21 cellular contexts compared by ENCODE assay signal in genomic region chr5:92917044-92917443, GRCh38.
"Had no signal": no experiment of that assay in that cellular context is flagged by ENCODE, and none has a peak within 500 bp of the region (broad histone marks: within the 10 kb centered on the region; RNA-seq: fewer than 3 reads in every experiment).

No MANE protein-coding gene starts in this region.

- H3K36me3 ChIP-seq: ascending aorta, cardiac muscle cell, gastroesophageal sphincter, heart left ventricle, left lung, transverse colon had no signal

- H3K27me3 ChIP-seq: ascending aorta, dorsolateral prefrontal cortex, gastroesophageal sphincter, heart left ventricle, left lung, transverse colon had no signal

- H3K9me3 ChIP-seq: ascending aorta, gastroesophageal sphincter, heart left ventricle, left lung, transverse colon had no signal

- H3K4me1 ChIP-seq: ascending aorta, gastroesophageal sphincter, heart left ventricle, left lung, transverse colon had no signal

- H3K27ac ChIP-seq: ascending aorta, cardiac muscle cell, dorsolateral prefrontal cortex, gastroesophageal sphincter, heart left ventricle, left lung, transverse colon had no signal

- DNase-seq: activated CD4-positive, alpha-beta T cell treated with anti-CD3 and anti-CD28 coated beads, Interleukin-2, amount 10 ng/mL, durations not matched to agents 24 days and 14 days; activated CD8-positive, alpha-beta memory T cell treated with anti-CD3 and anti-CD28 coated beads, Interleukin-2, amount 50 U/mL, for 4 hours; activated CD8-positive, alpha-beta T cell treated with anti-CD3 and anti-CD28 coated beads, Interleukin-2, amount 10 ng/mL, durations not matched to agents 7 days and 5 days; activated effector memory CD4-positive, alpha-beta T cell treated with Interleukin-2 at 50 U/mL for 16 hours; activated naive CD4-positive, alpha-beta T cell treated with anti-CD3 and anti-CD28 coated beads, Interleukin-2, amount 10 ng/mL, durations not matched to agents 7 days and 5 days; activated naive CD8-positive, alpha-beta T cell treated with anti-CD3 and anti-CD28 coated beads, Interleukin-2, amount 50 U/mL, for 24 hours; activated T-cell treated with anti-CD3 and anti-CD28 coated beads, Interleukin-2, amount 50 U/mL, for 4 hours; dorsolateral prefrontal cortex; heart left ventricle; left lung; mammary epithelial cell; midbrain; nephron progenitor cell; occipital lobe; stimulated activated CD4-positive, alpha-beta T cell treated with anti-CD3 and anti-CD28 coated beads, Interleukin-2, amount 100 ng/mL, for 24 hours; stimulated activated naive CD8-positive, alpha-beta T cell treated with anti-CD3 and anti-CD28 coated beads, Interleukin-15, Interleukin-2, amounts not matched to agents 100 U/mL and 50 U/mL, for 24 hours; T-helper 1 cell; transverse colon had no signal

- ATAC-seq: activated CD8-positive, alpha-beta T cell treated with anti-CD3 and anti-CD28 coated beads, Interleukin-2, amount 10 ng/mL, durations not matched to agents 7 days and 5 days; activated naive CD8-positive, alpha-beta T cell treated with anti-CD3 and anti-CD28 coated beads, Interleukin-2, amount 50 U/mL, for 24 hours; activated T-cell treated with anti-CD3 and anti-CD28 coated beads, Interleukin-2, amount 50 U/mL, for 4 hours; gastroesophageal sphincter; heart left ventricle; left lung; stimulated activated naive CD8-positive, alpha-beta T cell treated with anti-CD3 and anti-CD28 coated beads, Interleukin-15, Interleukin-2, amounts not matched to agents 100 U/mL and 50 U/mL, for 24 hours had no signal

- H3K4me3 ChIP-seq: ascending aorta, cardiac muscle cell, dorsolateral prefrontal cortex, gastroesophageal sphincter, heart left ventricle, left lung, transverse colon had no signal
